Comparison of ENCODE assay signal across 8 cellular contexts in the genomic region with DNA sequence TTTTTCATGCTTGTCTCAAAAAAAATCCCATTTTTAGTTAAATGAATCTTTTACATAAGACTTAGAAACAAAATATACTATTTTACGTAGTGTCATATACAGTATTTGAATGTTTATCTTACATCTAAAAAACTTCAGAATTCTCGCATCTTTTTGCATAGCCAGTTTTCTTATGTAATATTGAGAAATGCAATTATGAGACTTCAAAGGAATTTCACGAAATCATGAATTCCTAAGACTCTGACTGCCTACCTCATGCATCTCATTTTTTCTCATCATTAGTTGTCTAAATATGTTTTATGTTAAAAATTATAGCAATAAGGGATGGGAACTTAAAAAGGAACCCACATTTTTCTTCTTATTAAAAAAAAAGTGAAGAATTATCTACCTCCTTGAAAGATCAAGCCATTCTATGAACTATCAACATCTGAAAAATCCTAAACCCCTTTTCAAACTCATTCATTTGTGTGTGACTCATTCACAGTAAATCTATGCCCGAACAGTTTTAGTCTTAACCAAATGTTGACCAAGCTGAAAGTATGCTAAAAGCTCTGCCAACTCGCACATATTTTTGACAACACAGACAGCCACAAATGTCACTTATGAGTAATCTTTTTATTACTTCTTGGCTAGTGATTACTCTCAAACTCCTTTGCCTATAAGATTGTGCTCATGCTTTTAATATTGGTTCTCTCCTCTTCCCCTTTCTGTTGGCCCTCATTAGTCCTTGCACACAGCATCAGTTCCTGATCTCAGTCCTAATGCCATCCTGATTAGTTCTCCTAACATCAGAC.
DNase-seq lines count a peak whose midpoint lies in the region; ATAC-seq and TF ChIP-seq lines count a peak whose summit lies in the region.
"Had no signal": no experiment of that assay in that cellular context is flagged by ENCODE, and none has a peak within 500 bp of the region (broad histone marks: within the 10 kb centered on the region; RNA-seq: fewer than 3 reads in every experiment).

No MANE protein-coding gene starts in this region.

- H3K36me3 ChIP-seq in ascending aorta (no peaks in the 10 kb centered on the region), GM23338 (ENCODE audit: insufficient read depth) (no peaks in the 10 kb centered on the region)

- TF ChIP-seq CTCF in ascending aorta (IDR thresholded peaks at IDR 0.05) (no peak), GM23338 (conservative IDR thresholded peaks at IDR 0.05; ENCODE audit: low read depth in 2 of 2) (no peak)

- H3K79me2 ChIP-seq in GM23338 (replicated peaks; ENCODE audit: insufficient read depth), result no peaks in the 10 kb centered on the region

- H3K36me3 Mint-ChIP-seq in GM23338 (ENCODE audit: low read depth), result no peaks in the 10 kb centered on the region
- H3K36me3 Mint-ChIP-seq: memory B cell had no signal

- no peaks in the 10 kb centered on the region for H3F3A ChIP-seq in GM23338 (replicated peaks; ENCODE audit: low read depth)

- ATAC-seq in GM19324 (IDR thresholded peaks at IDR 0.05; ENCODE audit: low FRiP score, unreplicated experiment) (peak; percentile 70), HG03175 (IDR thresholded peaks at IDR 0.05; ENCODE audit: unreplicated experiment) (peak; percentile 82), GM19467 (IDR thresholded peaks at IDR 0.05; ENCODE audit: unreplicated experiment) (no peak), GM23338 (no peak)
- peak; percentile 57 for ATAC-seq in stimulated activated naive CD8-positive, alpha-beta T cell treated with anti-CD3 and anti-CD28 coated beads, Interleukin-15, amount 100 ng/mL, for 72 hours

- H3K4me1 ChIP-seq in ascending aorta (peaks cover 0 to 24% of the 10 kb centered on the region in 2 donors), GM23338 (ENCODE audit: insufficient read depth) (no peaks in the 10 kb centered on the region)

- no peak for DNase-seq in ascending aorta (ENCODE audit: low spot score in 2 of 2)
- DNase-seq in stimulated activated naive CD8-positive, alpha-beta T cell treated with anti-CD3 and anti-CD28 coated beads, Interleukin-15, amount 100 ng/mL, for 72 hours, result no peak
- no peak for DNase-seq in effector CD4-positive, alpha-beta T cell
- no peak for DNase-seq in GM23338 (ENCODE audit: low spot score)

- H3K27ac Mint-ChIP-seq in stimulated activated naive CD8-positive, alpha-beta T cell treated with anti-CD3 and anti-CD28 coated beads, Interleukin-15, amount 100 ng/mL, for 72 hours, result no peak overlapping the region
- no peak overlapping the region for H3K27ac Mint-ChIP-seq in GM23338
- H3K27ac Mint-ChIP-seq: memory B cell had no signal

- H3K9me2 ChIP-seq in GM23338 (ENCODE audit: insufficient read depth), result 0 out of 2 replicates have a peak, but pooled peaks cover 9% of the 10 kb centered on the region

- intact Hi-C loops in ascending aorta (cut with DNase I), result loop anchor here (5.0 kb wide), 1 partner anchor 276 kb away; no protein-coding TSS in a partner anchor

- no peak overlapping the region for H3K4me2 ChIP-seq in GM23338

- H3K27me3 ChIP-seq in ascending aorta, result no peaks in the 10 kb centered on the region
- no peaks in the 10 kb centered on the region for H3K27me3 ChIP-seq in GM23338 (ENCODE audit: insufficient read depth)

- H3K27ac ChIP-seq in ascending aorta, result peak overlapping the region; percentile 69 to 78
- no peak overlapping the region for H3K27ac ChIP-seq in GM23338 (ENCODE audit: low read depth)

- no peak overlapping the region for H3K4me3 Mint-ChIP-seq in stimulated activated naive CD8-positive, alpha-beta T cell treated with anti-CD3 and anti-CD28 coated beads, Interleukin-15, amount 100 ng/mL, for 72 hours
- H3K4me3 Mint-ChIP-seq in GM23338, result no peak overlapping the region
- H3K4me3 Mint-ChIP-seq: memory B cell had no signal

- H3K4me1 Mint-ChIP-seq in stimulated activated naive CD8-positive, alpha-beta T cell treated with anti-CD3 and anti-CD28 coated beads, Interleukin-15, amount 100 ng/mL, for 72 hours, result no peaks in the 10 kb centered on the region
- H3K4me1 Mint-ChIP-seq in GM23338, result no peaks in the 10 kb centered on the region
- H3K4me1 Mint-ChIP-seq: memory B cell had no signal

- H3K4me3 ChIP-seq in ascending aorta (no peak overlapping the region), GM23338 (no peak overlapping the region)

- no peaks in the 10 kb centered on the region for H3K9me3 ChIP-seq in ascending aorta

- H3K27me3 Mint-ChIP-seq in stimulated activated naive CD8-positive, alpha-beta T cell treated with anti-CD3 and anti-CD28 coated beads, Interleukin-15, amount 100 ng/mL, for 72 hours, result peaks cover 43% of the 10 kb centered on the region
- H3K27me3 Mint-ChIP-seq in GM23338 (ENCODE audit: insufficient read depth, low read depth, poor library complexity), result no peaks in the 10 kb centered on the region

- H3K9me3 Mint-ChIP-seq in stimulated activated naive CD8-positive, alpha-beta T cell treated with anti-CD3 and anti-CD28 coated beads, Interleukin-15, amount 100 ng/mL, for 72 hours, result peaks cover under 1 to 3% of the 10 kb centered on the region in 2 donors
- H3K9me3 Mint-ChIP-seq in GM23338, result no peaks in the 10 kb centered on the region
- H3K9me3 Mint-ChIP-seq: memory B cell had no signal

- H2AFZ ChIP-seq in GM23338, result no peak overlapping the region

- H4K20me1 ChIP-seq in GM23338 (replicated peaks; ENCODE audit: insufficient read depth), result no peaks in the 10 kb centered on the region

TF ChIP-seq in GM23338, 12 proteins besides CTCF, POLR2A, EP300 and RAD21 (continues in another document):
- TF ChIP-seq ZNF114 (CRISPR knock-in tag; IDR thresholded peaks at IDR 0.05), result no peak
- no peak for TF ChIP-seq ZNF331 (CRISPR knock-in tag; IDR thresholded peaks at IDR 0.05; ENCODE audit: low read depth)
- TF ChIP-seq NANOG (IDR thresholded peaks at IDR 0.05; ENCODE audit: borderline replicate concordance), result no peak
- TF ChIP-seq POLR2AphosphoS5 (IDR thresholded peaks at IDR 0.05; ENCODE audit: low read depth), result no peak
- TF ChIP-seq EZH2phosphoT487 (IDR thresholded peaks at IDR 0.05; ENCODE audit: unreplicated experiment), result no peak
- TF ChIP-seq EZH2 (IDR thresholded peaks at IDR 0.05; ENCODE audit: low read depth, unreplicated experiment), result no peak
- no peak for TF ChIP-seq CREB1 (CRISPR knock-in tag; IDR thresholded peaks at IDR 0.05; ENCODE audit: low read depth)
- no peak for TF ChIP-seq ZNF462 (CRISPR knock-in tag; IDR thresholded peaks at IDR 0.05)

Comparison
In these comparisons a context has a peak if more than half of its experiments do, and no peak if none do; other contexts are left out.
1. ATAC-seq: peak in GM19324 (single experiment), HG03175 (single experiment) and stimulated activated naive CD8-positive, alpha-beta T cell treated with anti-CD3 and anti-CD28 coated beads, Interleukin-15, amount 100 ng/mL, for 72 hours (single experiment); none in GM19467 (single experiment) and GM23338 (single experiment).